8 cellular contexts compared by ENCODE assay signal in genomic region chr10:77756319-77757232, GRCh38.
DNase-seq lines count a peak whose midpoint lies in the region; ATAC-seq and TF ChIP-seq lines count a peak whose summit lies in the region.

No MANE protein-coding gene starts in this region.

- peak overlapping the region; percentile 74 for H3K27ac Mint-ChIP-seq in chondrocyte (ENCODE audit: unreplicated experiment)

- TF ChIP-seq CTCF in chondrocyte (IDR thresholded peaks at IDR 0.05), result peak; percentile 95

- H3K4me3 Mint-ChIP-seq in chondrocyte (ENCODE audit: unreplicated experiment), result peak overlapping the region; percentile 62

- no peaks in the 10 kb centered on the region for H3K27me3 ChIP-seq in mesenchymal stem cell (ENCODE audit: control insufficient read depth in 1 of 2, insufficient read depth in 1 of 2, low read length in 2 of 2)

- no peak overlapping the region for H3K4ac ChIP-seq in mesenchymal stem cell (ENCODE audit: low read depth in 1 of 2, low read length in 2 of 2)

- H3K36me3 Mint-ChIP-seq in chondrocyte (ENCODE audit: low read depth), result no peaks in the 10 kb centered on the region

- peak; percentile 70 for ATAC-seq in HG03342 (IDR thresholded peaks at IDR 0.05; ENCODE audit: unreplicated experiment)
- no peak for ATAC-seq in GM21737 (IDR thresholded peaks at IDR 0.05; ENCODE audit: unreplicated experiment)
- ATAC-seq in HG03520 (IDR thresholded peaks at IDR 0.05; ENCODE audit: unreplicated experiment), result no peak

- peak; percentile 22 to 24 for DNase-seq in SHP77 (lab: John Stamatoyannopoulos, UW)
- no peak for DNase-seq in SHP77 treated with DMSO at 0.1 percent for 48 hours (lab: John Stamatoyannopoulos, UW)
- DNase-seq in NCI-H82 treated with DMSO at 0.1 percent for 48 hours (lab: John Stamatoyannopoulos, UW; ENCODE audit: unreplicated experiment), result peak; percentile 35
- DNase-seq in chondrocyte (ENCODE audit: low spot score), result no peak
- peak; percentile 80 for DNase-seq in mesenchymal stem cell

- no peak overlapping the region for H2AK5ac ChIP-seq in mesenchymal stem cell (ENCODE audit: low read length, severe bottlenecking)

- H3K9ac ChIP-seq in mesenchymal stem cell (ENCODE audit: low read length), result peak overlapping the region; percentile 76

- peak overlapping the region in 1 of 2 experiments; percentile 18 for H3K18ac ChIP-seq in mesenchymal stem cell (ENCODE audit: low read depth in 1 of 2, low read length in 2 of 2)

- 18% methylated on average over 6 of the region's 12 CpGs for WGBS in mesenchymal stem cell

- no peaks in the 10 kb centered on the region for H3K9me3 ChIP-seq in mesenchymal stem cell (ENCODE audit: control insufficient read depth, low read length)

- no peak overlapping the region for H2BK15ac ChIP-seq in mesenchymal stem cell (ENCODE audit: low read depth, poor library complexity, severe bottlenecking)

- H4K91ac ChIP-seq in mesenchymal stem cell (ENCODE audit: low read length), result no peak overlapping the region

- peak overlapping the region in 1 of 2 experiments; percentile 43 for H3K4me3 ChIP-seq in mesenchymal stem cell (ENCODE audit: insufficient read depth in 1 of 2, low read depth in 1 of 2, low read length in 2 of 2)

- no peak overlapping the region for H4K8ac ChIP-seq in mesenchymal stem cell (ENCODE audit: low read length)

- peak overlapping the region in 1 of 2 experiments; percentile 84 for H2BK12ac ChIP-seq in mesenchymal stem cell (ENCODE audit: low read length in 2 of 2)

- H3K79me1 ChIP-seq in mesenchymal stem cell (replicated peaks; ENCODE audit: low read length, poor library complexity, severe bottlenecking), result no peaks in the 10 kb centered on the region

- no peaks in the 10 kb centered on the region for H3K27me3 Mint-ChIP-seq in chondrocyte (ENCODE audit: low read depth)

- peaks cover 21% of the 10 kb centered on the region for H3K4me1 Mint-ChIP-seq in chondrocyte (ENCODE audit: low read depth)

- H3K27ac ChIP-seq in mesenchymal stem cell (ENCODE audit: low read length, poor library complexity, severe bottlenecking), result no peak overlapping the region

- H2BK5ac ChIP-seq in mesenchymal stem cell (ENCODE audit: low read depth, low read length, poor library complexity, severe bottlenecking), result peak overlapping the region; percentile 68

- H3K4me1 ChIP-seq in mesenchymal stem cell (ENCODE audit: control insufficient read depth, insufficient read depth, low read depth, low read length), result peaks cover 2% of the 10 kb centered on the region

- no peaks in the 10 kb centered on the region for H3K36me3 ChIP-seq in mesenchymal stem cell (ENCODE audit: control insufficient read depth in 1 of 2, insufficient read depth in 2 of 2, low read depth in 1 of 2, low read length in 2 of 2)

- H3K9me3 Mint-ChIP-seq in chondrocyte (ENCODE audit: low read depth), result no peaks in the 10 kb centered on the region

- H3K23ac ChIP-seq in mesenchymal stem cell (ENCODE audit: low read length in 2 of 2), result no peak overlapping the region

- no peak overlapping the region for H2BK120ac ChIP-seq in mesenchymal stem cell (ENCODE audit: low read depth, low read length)

- peak overlapping the region; percentile 40 for H3K4me2 ChIP-seq in mesenchymal stem cell (ENCODE audit: low read length, poor library complexity, severe bottlenecking)

- peak overlapping the region; percentile 36 for H2AFZ ChIP-seq in mesenchymal stem cell (ENCODE audit: low read depth, low read length)

- no peak overlapping the region for H3K14ac ChIP-seq in mesenchymal stem cell (ENCODE audit: low read length in 2 of 2)

Comparison
In these comparisons a context has a peak if more than half of its experiments do, and no peak if none do; other contexts are left out.
1. DNase-seq: peak in SHP77 (2 of 2), NCI-H82 treated with DMSO at 0.1 percent for 48 hours (single experiment) and mesenchymal stem cell (single experiment); none in SHP77 treated with DMSO at 0.1 percent for 48 hours (single experiment) and chondrocyte (single experiment).